22 cellular contexts compared by ENCODE assay signal in the genomic region with DNA sequence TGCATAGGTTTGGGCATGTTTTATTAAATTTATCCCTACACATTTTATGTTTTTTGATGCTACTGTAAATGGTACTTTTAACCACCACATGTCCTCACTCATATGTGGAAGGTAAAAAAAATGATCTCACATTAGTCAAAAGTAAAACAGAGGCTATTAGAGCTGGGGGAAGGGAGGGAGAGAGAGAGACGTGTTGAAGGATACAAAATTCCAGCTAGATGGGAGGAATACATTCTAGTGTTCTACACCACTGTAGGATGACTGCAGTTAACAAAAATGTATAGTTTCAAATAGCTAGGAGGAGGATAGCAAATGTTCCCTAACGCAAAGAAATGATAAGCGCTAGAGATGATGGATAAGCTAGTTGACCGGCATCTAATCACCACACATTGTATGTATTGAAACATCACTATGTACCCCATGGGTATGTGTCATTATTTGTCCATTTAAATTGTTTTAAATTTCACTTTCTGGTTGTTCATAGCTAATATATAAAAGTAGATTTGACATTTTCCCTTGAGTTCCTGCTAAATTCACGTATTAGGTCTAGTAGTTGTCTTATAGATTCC.
"Had no signal": no experiment of that assay in that cellular context is flagged by ENCODE, and none has a peak within 500 bp of the region (broad histone marks: within the 10 kb centered on the region; RNA-seq: fewer than 3 reads in every experiment).

No MANE protein-coding gene starts in this region.

- FAIRE-seq: HTR-8/SVneo had no signal

- ATAC-seq: Panc1, PC-3 had no signal

- DNase-seq: Karpas-422, KG1, MG63, NCI-H1092, NCI-H1105 treated with DMSO at 0.1 percent for 48 hours, NCI-H1417 treated with DMSO at 0.1 percent for 48 hours, NCI-H146, NCI-H1694 treated with DMSO at 0.1 percent for 48 hours, NCI-H1930, NCI-H2081, NCI-H2107, NCI-H2227 treated with DMSO at 0.1 percent for 48 hours, NCI-H446, NCI-H510A, NCI-H524 treated with DMSO at 0.1 percent for 48 hours, NCI-H69, NCI-H774, PC-3, SHP77, SK-N-SH had no signal
